ENCODE assay signal across 16 cellular contexts in the genomic region with DNA sequence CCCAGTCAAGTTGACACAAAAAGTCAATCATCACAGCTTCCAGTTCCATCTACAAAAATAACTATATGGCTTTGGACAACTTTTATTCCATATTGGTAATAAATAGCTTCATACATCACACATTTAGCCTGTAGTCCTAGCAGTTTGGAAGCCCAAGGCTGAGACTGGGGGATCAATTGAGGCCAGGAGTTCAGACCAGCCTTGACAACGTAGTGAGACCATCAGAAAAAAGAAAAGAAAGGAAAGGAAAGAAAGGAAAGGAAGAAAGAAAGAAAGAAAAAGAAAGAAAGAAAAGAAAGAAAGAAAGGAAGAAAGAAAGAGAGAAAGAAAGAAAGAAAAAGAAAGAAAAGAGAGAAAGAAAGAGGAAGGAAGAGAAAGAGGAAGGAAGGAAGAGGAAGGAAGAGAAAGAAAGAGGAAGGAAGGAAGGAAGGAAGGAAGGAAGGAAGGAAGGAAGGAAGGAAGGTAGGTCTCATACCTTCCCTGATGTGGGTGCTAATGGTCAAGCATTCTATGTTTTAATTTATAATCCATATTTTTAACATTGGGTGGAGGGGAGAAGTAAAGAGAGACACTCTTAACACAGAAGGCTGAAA. TPM values are rescaled to one million over a fixed set of nuclear protein-coding genes. Genes with fewer than 3 reads are reported as not detected.
DNase-seq lines count a peak whose midpoint lies in the region; ATAC-seq and TF ChIP-seq lines count a peak whose summit lies in the region.
"Had no signal": no experiment of that assay in that cellular context is flagged by ENCODE, and none has a peak within 500 bp of the region (broad histone marks: within the 10 kb centered on the region; RNA-seq: fewer than 3 reads in every experiment).

No MANE protein-coding gene starts in this region.

- intact Hi-C loops in Right ventricle myocardium superior (cut with DNase I) (no loop called here), vagina (cut with DNase I) (no loop called here)

- no peak overlapping the region for H3K23ac ChIP-seq in mesenchymal stem cell (ENCODE audit: low read length in 2 of 2)

- no peak overlapping the region for H2BK12ac ChIP-seq in mesenchymal stem cell (ENCODE audit: low read length in 2 of 2)

- H3K79me2 ChIP-seq in smooth muscle cell (ENCODE audit: low read depth): no peaks in the 10 kb centered on the region

- H3K4me1 ChIP-seq in right atrium auricular region (peaks cover 0 to 20% of the 10 kb centered on the region in 2 donors), mesenchymal stem cell (ENCODE audit: control insufficient read depth, insufficient read depth, low read depth, low read length) (peaks cover 2% of the 10 kb centered on the region), vagina (no peaks in the 10 kb centered on the region), smooth muscle cell (ENCODE audit: low read depth) (no peaks in the 10 kb centered on the region)

- no peak overlapping the region for H2BK5ac ChIP-seq in mesenchymal stem cell (ENCODE audit: low read depth, low read length, poor library complexity, severe bottlenecking)

- no peak overlapping the region for H3K18ac ChIP-seq in mesenchymal stem cell (ENCODE audit: low read depth in 1 of 2, low read length in 2 of 2)

- H3K4ac ChIP-seq in mesenchymal stem cell (ENCODE audit: low read depth in 1 of 2, low read length in 2 of 2): no peak overlapping the region

- H4K8ac ChIP-seq in mesenchymal stem cell (ENCODE audit: low read length): no peak overlapping the region

- H3K4me2 ChIP-seq in mesenchymal stem cell (ENCODE audit: low read length, poor library complexity, severe bottlenecking) (no peak overlapping the region), smooth muscle cell (no peak overlapping the region)

- H3K9ac ChIP-seq in SK-N-MC (ENCODE audit: insufficient read length): no peak overlapping the region
- peak overlapping the region; percentile 10 for H3K9ac ChIP-seq in mesenchymal stem cell (ENCODE audit: low read length)
- no peak overlapping the region for H3K9ac ChIP-seq in smooth muscle cell (ENCODE audit: low read depth)

- H2AK5ac ChIP-seq in mesenchymal stem cell (ENCODE audit: low read length, severe bottlenecking): no peak overlapping the region

- no peak overlapping the region for H2BK120ac ChIP-seq in mesenchymal stem cell (ENCODE audit: low read depth, low read length)

- H3K27me3 ChIP-seq in right atrium auricular region: no peaks in the 10 kb centered on the region
- H3K27me3 ChIP-seq in mesenchymal stem cell (ENCODE audit: control insufficient read depth in 1 of 2, insufficient read depth in 1 of 2, low read length in 2 of 2): no peaks in the 10 kb centered on the region
- H3K27me3 ChIP-seq in vagina: no peaks in the 10 kb centered on the region
- no peaks in the 10 kb centered on the region for H3K27me3 ChIP-seq in smooth muscle cell (ENCODE audit: low read depth)

- H4K20me1 ChIP-seq in smooth muscle cell (ENCODE audit: low read depth): no peaks in the 10 kb centered on the region

- no peak for ATAC-seq in Right ventricle myocardium superior (ENCODE audit: poor library complexity)

- no peak overlapping the region for H4K91ac ChIP-seq in mesenchymal stem cell (ENCODE audit: low read length)

- no peak overlapping the region for H2AFZ ChIP-seq in mesenchymal stem cell (ENCODE audit: low read depth, low read length)
- no peak overlapping the region for H2AFZ ChIP-seq in smooth muscle cell (ENCODE audit: low read depth)

- H3K14ac ChIP-seq in mesenchymal stem cell (ENCODE audit: low read length in 2 of 2): no peak overlapping the region

- H3K36me3 ChIP-seq in right atrium auricular region (peaks cover 35% of the 10 kb centered on the region), SK-N-MC (ENCODE audit: insufficient read depth, low read length) (peaks cover 37% of the 10 kb centered on the region), mesenchymal stem cell (ENCODE audit: control insufficient read depth in 1 of 2, insufficient read depth in 2 of 2, low read depth in 1 of 2, low read length in 2 of 2) (peaks cover 6 to 39% of the 10 kb centered on the region in 2 experiments), vagina (peaks cover 0 to 21% of the 10 kb centered on the region in 2 donors), smooth muscle cell (ENCODE audit: low read depth) (no peaks in the 10 kb centered on the region)

- H3F3A ChIP-seq in smooth muscle cell (ENCODE audit: low read depth): no peaks in the 10 kb centered on the region

- no peak for TF ChIP-seq POLR2A in vagina (IDR thresholded peaks at IDR 0.05)

- no peak overlapping the region for H2BK15ac ChIP-seq in mesenchymal stem cell (ENCODE audit: low read depth, poor library complexity, severe bottlenecking)

- WGBS in mesenchymal stem cell: 94% methylated on average over 1 of the region's 1 CpG
- 91% methylated on average over 1 of the region's 1 CpG for WGBS in smooth muscle cell (ENCODE audit: low lambda C conversion rate)

- peaks cover 7% of the 10 kb centered on the region for H3K79me1 ChIP-seq in mesenchymal stem cell (replicated peaks; ENCODE audit: low read length, poor library complexity, severe bottlenecking)

- DNase-seq in right atrium auricular region (ENCODE audit: low spot score) (no peak), Right ventricle myocardium superior (no peak), SK-N-MC (ENCODE audit: low read depth, low spot score) (no peak), mesenchymal stem cell (no peak), vagina (ENCODE audit: extremely low spot score in 2 of 2) (no peak), smooth muscle cell (lab: John Stamatoyannopoulos, UW; ENCODE audit: unreplicated experiment) (no peak), NCI-H1105 treated with DMSO at 0.1 percent for 48 hours (lab: John Stamatoyannopoulos, UW) (no peak), cortex of kidney (lab: John Stamatoyannopoulos, UW) (no peak)
- DNase-seq: CD4-positive, CD25-positive, alpha-beta regulatory T cell; GF-D8; KBM-7; NCI-H1092; NCI-H1436 treated with DMSO at 0.1 percent for 48 hours; NCI-H1930; NCI-H524; OCI-M1 had no signal

- H3K27ac ChIP-seq in right atrium auricular region: peak overlapping the region; percentile 13 to 26
- H3K27ac ChIP-seq in SK-N-MC: peak overlapping the region; percentile 85
- no peak overlapping the region for H3K27ac ChIP-seq in mesenchymal stem cell (ENCODE audit: low read length, poor library complexity, severe bottlenecking)
- H3K27ac ChIP-seq in vagina: peak overlapping the region; percentile 46
- no peak overlapping the region for H3K27ac ChIP-seq in smooth muscle cell (ENCODE audit: low read depth)

- H3K9me3 ChIP-seq in right atrium auricular region: no peaks in the 10 kb centered on the region
- H3K9me3 ChIP-seq in SK-N-MC (ENCODE audit: low read depth, low read length): 0 out of 2 replicates have a peak, but pooled peaks cover 2% of the 10 kb centered on the region
- no peaks in the 10 kb centered on the region for H3K9me3 ChIP-seq in mesenchymal stem cell (ENCODE audit: control insufficient read depth, low read length)
- H3K9me3 ChIP-seq in vagina: no peaks in the 10 kb centered on the region
- no peaks in the 10 kb centered on the region for H3K9me3 ChIP-seq in smooth muscle cell (replicated peaks; ENCODE audit: low read depth)

- TF ChIP-seq CTCF in right atrium auricular region (IDR thresholded peaks at IDR 0.05): no peak
- no peak for TF ChIP-seq CTCF in vagina (IDR thresholded peaks at IDR 0.05)
- TF ChIP-seq CTCF in smooth muscle cell (IDR thresholded peaks at IDR 0.05; ENCODE audit: borderline replicate concordance, insufficient read depth, poor library complexity, severe bottlenecking): no peak

- no peak overlapping the region for H3K4me3 ChIP-seq in right atrium auricular region
- H3K4me3 ChIP-seq in SK-N-MC: no peak overlapping the region
- H3K4me3 ChIP-seq in mesenchymal stem cell (ENCODE audit: insufficient read depth in 1 of 2, low read depth in 1 of 2, low read length in 2 of 2): no peak overlapping the region
- no peak overlapping the region for H3K4me3 ChIP-seq in vagina
- no peak overlapping the region for H3K4me3 ChIP-seq in smooth muscle cell

RNA-seq across cellular contexts. Expression of gene CAV1, which starts 37.8 kb away (rescaled TPM):
- total RNA-seq in right atrium auricular region: 100 to 1,000 TPM; 396 to 398 TPM
- 300 TPM for total RNA-seq in Right ventricle myocardium superior
- 281 TPM for polyA plus RNA-seq in mesenchymal stem cell (2013, experiment 1 of 2)
- 300 TPM for polyA plus RNA-seq in mesenchymal stem cell (2013, experiment 2 of 2)
- total RNA-seq in vagina: 162 TPM
- 63.4 and 84.7 TPM in 2 replicates for total RNA-seq in smooth muscle cell
- 55.8 and 71.9 TPM in 2 replicates for polyA plus RNA-seq in smooth muscle cell
- total RNA-seq: CD4-positive, CD25-positive, alpha-beta regulatory T cell had no signal

Comparison
In these comparisons a context has a peak if more than half of its experiments do, and no peak if none do; other contexts are left out.
1. H3K27ac ChIP-seq: peak in right atrium auricular region (2 of 2), SK-N-MC (single experiment) and vagina (single experiment); none in mesenchymal stem cell (single experiment) and smooth muscle cell (single experiment).